Comparison of ENCODE assay signal across 1 cellular context in genomic region chr9:35906923-35907699, GRCh38.
TF ChIP-seq lines count a peak whose summit lies in the region.

No MANE protein-coding gene starts in this region.

TF ChIP-seq in endothelial cell of umbilical vein, 7 proteins besides CTCF, POLR2A, EP300 and RAD21 (continued from another document):
- TF ChIP-seq GATA2 (IDR thresholded peaks at IDR 0.05; ENCODE audit: insufficient read depth, insufficient read length, low read depth, low read length) = no peak
- no peak for TF ChIP-seq MAX (IDR thresholded peaks at IDR 0.05; ENCODE audit: insufficient read depth, insufficient read length)
- no peak for TF ChIP-seq JUN (IDR thresholded peaks at IDR 0.05; ENCODE audit: borderline replicate concordance, insufficient read depth, insufficient read length, low read depth)
TF ChIP-seq in endothelial cell of umbilical vein: peak in this region for 0.
